Comparison of ENCODE assay signal across 12 cellular contexts in the genomic region with DNA sequence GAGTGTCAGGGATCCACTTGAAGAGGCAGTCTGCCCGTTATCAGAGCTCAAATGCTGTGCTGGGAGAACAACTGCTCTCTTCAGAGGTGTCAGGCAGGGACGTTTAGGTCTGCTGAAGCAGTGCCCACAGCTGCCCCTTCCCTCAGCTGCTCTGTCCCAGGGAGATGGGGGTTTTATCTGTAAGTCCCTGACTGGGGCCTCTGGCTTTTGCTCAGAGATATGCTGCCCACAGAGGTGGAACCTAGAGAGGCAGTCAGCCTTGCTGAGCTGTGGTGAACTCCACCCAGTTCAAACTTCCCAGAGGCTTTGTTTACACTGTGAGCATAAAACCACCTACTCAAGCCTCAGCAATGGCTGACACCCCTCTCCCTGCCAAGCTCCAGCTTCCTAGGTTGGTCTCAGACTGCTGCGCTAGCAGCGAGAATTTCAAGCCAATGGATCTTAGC. TPM values are rescaled to one million over a fixed set of nuclear protein-coding genes. Genes with fewer than 3 reads are reported as not detected.
DNase-seq lines count a peak whose midpoint lies in the region; ATAC-seq and TF ChIP-seq lines count a peak whose summit lies in the region.
"Had no signal": no experiment of that assay in that cellular context is flagged by ENCODE, and none has a peak within 500 bp of the region (broad histone marks: within the 10 kb centered on the region; RNA-seq: fewer than 3 reads in every experiment).

No MANE protein-coding gene starts in this region.

- DNase-seq in CD8-positive, alpha-beta memory T cell = no peak
- no peak for DNase-seq in kidney glomerular epithelial cell (lab: John Stamatoyannopoulos, UW)
- DNase-seq in activated CD4-positive, CD25-positive, alpha-beta regulatory T cell treated with anti-CD3 and anti-CD28 coated beads, Interleukin-2, amount 50 U/mL, for 72 hours = no peak
- no peak for DNase-seq in dorsolateral prefrontal cortex
- DNase-seq: KBM-7, NCI-H2081 had no signal

- POLR2A ChIA-PET in CD8-positive, alpha-beta memory T cell (lab: Charles Lee) = interaction anchor here (0.9 to 1.4 kb wide), 2 partner anchors 15 to 24 kb away, joined by 3 to 5 read pairs; no protein-coding TSS in a partner anchor

- H3K36me3 ChIP-seq in CD8-positive, alpha-beta memory T cell (ENCODE audit: insufficient read depth, low read length) = no peaks in the 10 kb centered on the region
- H3K36me3 ChIP-seq: thyroid gland had no signal

- intact Hi-C loops in dorsolateral prefrontal cortex (cut with DNase I) = no loop called here

- peak overlapping the region in 5 of 7 donors; percentile 42 to 86 (median 55) for H3K4me3 Mint-ChIP-seq in CD8-positive, alpha-beta memory T cell

- no peaks in the 10 kb centered on the region for H3K9me3 ChIP-seq in CD8-positive, alpha-beta memory T cell (ENCODE audit: low read length)
- H3K9me3 ChIP-seq: thyroid gland had no signal

- peaks cover 18% of the 10 kb centered on the region for H3K4me1 ChIP-seq in CD8-positive, alpha-beta memory T cell (ENCODE audit: insufficient read depth, low read length)
- H3K4me1 ChIP-seq: thyroid gland had no signal

- H3K27ac Mint-ChIP-seq in CD8-positive, alpha-beta memory T cell = peak overlapping the region in 7 of 8 donors; percentile 63 to 95 (median 84)

- no peaks in the 10 kb centered on the region for H3K27me3 ChIP-seq in CD8-positive, alpha-beta memory T cell (ENCODE audit: insufficient read depth, low read length, poor library complexity, severe bottlenecking)
- peaks cover 0 to 9% (median 0%) of the 10 kb centered on the region in 45 donors for H3K27me3 ChIP-seq in dorsolateral prefrontal cortex
- H3K27me3 ChIP-seq: thyroid gland had no signal

- no peak for TF ChIP-seq CTCF in dorsolateral prefrontal cortex (IDR thresholded peaks at IDR 0.05 in 54 of 56, conservative IDR thresholded peaks at IDR 0.05 in 2 of 56; ENCODE audit: low read depth in 1 of 56, partially characterized antibody in 56 of 56)

- no peak overlapping the region for H3K4me3 ChIP-seq in CD8-positive, alpha-beta memory T cell (ENCODE audit: low read length)
- no peak overlapping the region for H3K4me3 ChIP-seq in dorsolateral prefrontal cortex
- H3K4me3 ChIP-seq: thyroid gland had no signal

- ATAC-seq in GM21360 (IDR thresholded peaks at IDR 0.05; ENCODE audit: unreplicated experiment) (peak; percentile 62), HG03565 (IDR thresholded peaks at IDR 0.05; ENCODE audit: unreplicated experiment) (peak; percentile 89), esophagus mucosa (peak; percentile 38), HG02763 (IDR thresholded peaks at IDR 0.05; ENCODE audit: unreplicated experiment) (no peak)

- no peaks in the 10 kb centered on the region for H3K27me3 Mint-ChIP-seq in CD8-positive, alpha-beta memory T cell

- H3K27ac ChIP-seq in CD8-positive, alpha-beta memory T cell (ENCODE audit: low read depth, low read length) = peak overlapping the region; percentile 21
- no peak overlapping the region for H3K27ac ChIP-seq in dorsolateral prefrontal cortex
- H3K27ac ChIP-seq: thyroid gland had no signal

- peaks cover 28 to 74% (median 68%) of the 10 kb centered on the region in 3 donors for H3K4me1 Mint-ChIP-seq in CD8-positive, alpha-beta memory T cell

- CTCF ChIA-PET in CD8-positive, alpha-beta memory T cell (lab: Charles Lee) = interaction anchor here (0.6 to 1.8 kb wide), 4 partner anchors 16 to 39 kb away, joined by 3 to 5 read pairs (median 4); a partner anchor contains a TSS

- peaks cover 20 to 74% (median 47%) of the 10 kb centered on the region in 3 donors for H3K36me3 Mint-ChIP-seq in CD8-positive, alpha-beta memory T cell

- peaks cover 18 to 52% (median 32%) of the 10 kb centered on the region in 5 donors for H3K9me3 Mint-ChIP-seq in CD8-positive, alpha-beta memory T cell

RNA-seq across cellular contexts. Expression of a gene that starts 38.1 kb away (rescaled TPM):
- total RNA-seq in CD8-positive, alpha-beta memory T cell = 10 to 100 TPM; 21.3 to 23.0 TPM
- polyA plus RNA-seq in CD8-positive, alpha-beta memory T cell = 135 TPM
- total RNA-seq in esophagus mucosa = 1.00 TPM
- 10 to 100 TPM in 3 of 120 experiments, 1 to 10 TPM in 116, under 1 TPM in 1; 0.60 to 11.5 (median 3.4) TPM for total RNA-seq in dorsolateral prefrontal cortex
- total RNA-seq: astrocyte had no signal
